1 cellular context compared by ENCODE assay signal in the genomic region with DNA sequence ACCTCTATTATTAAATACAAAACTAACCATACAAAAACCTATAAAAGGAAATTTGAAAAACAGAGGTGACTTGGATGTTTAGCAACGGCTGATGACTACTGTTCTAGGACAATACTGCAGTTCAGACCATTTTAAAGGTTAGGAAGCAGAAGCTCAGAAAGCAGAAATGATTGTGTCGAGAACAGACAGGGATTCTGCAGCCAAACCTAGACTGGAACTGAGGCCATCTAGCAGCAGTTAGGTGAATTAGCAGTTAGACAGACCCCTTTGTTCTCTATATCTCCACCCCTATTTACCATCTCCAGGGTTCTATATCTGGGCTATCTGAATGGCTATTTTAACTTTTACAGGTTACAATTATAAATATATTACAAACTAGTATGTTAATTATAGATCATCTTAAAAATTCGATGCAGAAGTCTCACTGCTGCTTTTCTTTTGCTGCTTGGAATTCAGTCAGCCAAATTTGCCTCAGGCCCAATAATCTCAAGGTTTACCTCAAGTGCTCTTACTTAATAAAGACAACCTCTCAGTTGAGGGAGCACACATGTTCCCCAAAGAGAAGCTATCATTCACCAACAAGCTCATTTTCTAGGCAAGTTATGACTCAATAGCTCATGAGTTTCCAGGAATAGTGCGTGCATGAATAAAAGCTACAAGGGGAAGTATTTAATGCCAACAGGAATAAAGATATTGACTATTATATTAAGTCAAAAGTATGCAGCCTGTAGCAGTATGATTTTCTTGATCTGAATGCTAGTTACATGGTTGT.
TF ChIP-seq lines count a peak whose summit lies in the region.

No MANE protein-coding gene starts in this region.

TF ChIP-seq in endothelial cell of umbilical vein, 7 proteins besides CTCF, POLR2A, EP300 and RAD21:
- no peak for TF ChIP-seq GATA2 (IDR thresholded peaks at IDR 0.05; ENCODE audit: insufficient read depth, insufficient read length, low read depth, low read length)
- no peak for TF ChIP-seq FOS (IDR thresholded peaks at IDR 0.05; ENCODE audit: borderline replicate concordance, insufficient read depth, low read length)
- TF ChIP-seq EZH2 (IDR thresholded peaks at IDR 0.05; ENCODE audit: borderline replicate concordance, low read depth, low read length, severe bottlenecking), result no peak
- no peak for TF ChIP-seq POLR2AphosphoS5 (IDR thresholded peaks at IDR 0.05; ENCODE audit: insufficient read depth, low read depth, low read length)
- TF ChIP-seq, protein P1, sequence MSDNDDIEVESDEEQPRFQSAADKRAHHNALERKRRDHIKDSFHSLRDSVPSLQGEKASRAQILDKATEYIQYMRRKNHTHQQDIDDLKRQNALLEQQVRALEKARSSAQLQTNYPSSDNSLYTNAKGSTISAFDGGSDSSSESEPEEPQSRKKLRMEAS (IDR thresholded peaks at IDR 0.05; ENCODE audit: insufficient read depth, insufficient read length), result no peak
- TF ChIP-seq MYC (IDR thresholded peaks at IDR 0.05; ENCODE audit: low read depth, low read length), result no peak
- TF ChIP-seq JUN (IDR thresholded peaks at IDR 0.05; ENCODE audit: borderline replicate concordance, insufficient read depth, insufficient read length, low read depth), result no peak
